In genomic region chr4:106681381-106681921, GRCh38 we compare ENCODE assay signal across 22 cellular contexts.
"Had no signal": no experiment of that assay in that cellular context is flagged by ENCODE, and none has a peak within 500 bp of the region (broad histone marks: within the 10 kb centered on the region; RNA-seq: fewer than 3 reads in every experiment).

No MANE protein-coding gene starts in this region.

- H3K4me1 Mint-ChIP-seq: activated CD4-positive, alpha-beta memory T cell treated with anti-CD3 and anti-CD28 coated beads, Interleukin-2, amount 10 ng/mL, durations not matched to agents 7 days and 5 days; activated CD4-positive, alpha-beta T cell treated with anti-CD3 and anti-CD28 coated beads, Interleukin-2, amount 10 ng/mL, durations not matched to agents 7 days and 5 days; activated naive CD4-positive, alpha-beta T cell treated with anti-CD3 and anti-CD28 coated beads, Interleukin-2, amount 50 U/mL, for 24 hours; activated T-helper 17 cell treated with anti-CD3 and anti-CD28 coated beads, Interleukin-2, amount 50 U/mL, for 72 hours; T-helper 17 cell had no signal

- H3K27me3 Mint-ChIP-seq: activated CD4-positive, alpha-beta memory T cell treated with anti-CD3 and anti-CD28 coated beads, Interleukin-2, amount 10 ng/mL, durations not matched to agents 7 days and 5 days; activated CD4-positive, alpha-beta T cell treated with anti-CD3 and anti-CD28 coated beads, Interleukin-2, amount 10 ng/mL, durations not matched to agents 7 days and 5 days; activated naive CD4-positive, alpha-beta T cell treated with anti-CD3 and anti-CD28 coated beads, Interleukin-2, amount 50 U/mL, for 24 hours; activated T-helper 17 cell treated with anti-CD3 and anti-CD28 coated beads, Interleukin-2, amount 50 U/mL, for 72 hours; T-helper 17 cell had no signal

- H3K36me3 ChIP-seq: breast epithelium, Peyer's patch had no signal

- H3K4me3 Mint-ChIP-seq: activated CD4-positive, alpha-beta memory T cell treated with anti-CD3 and anti-CD28 coated beads, Interleukin-2, amount 10 ng/mL, durations not matched to agents 7 days and 5 days; activated CD4-positive, alpha-beta T cell treated with anti-CD3 and anti-CD28 coated beads, Interleukin-2, amount 10 ng/mL, durations not matched to agents 7 days and 5 days; activated naive CD4-positive, alpha-beta T cell treated with anti-CD3 and anti-CD28 coated beads, Interleukin-2, amount 50 U/mL, for 24 hours; activated T-helper 17 cell treated with anti-CD3 and anti-CD28 coated beads, Interleukin-2, amount 50 U/mL, for 72 hours; T-helper 17 cell had no signal

- DNase-seq: activated CD4-positive, alpha-beta memory T cell treated with anti-CD3 and anti-CD28 coated beads, Interleukin-2, amount 10 ng/mL, durations not matched to agents 7 days and 5 days; activated CD4-positive, alpha-beta T cell treated with anti-CD3 and anti-CD28 coated beads, Interleukin-2, amount 10 ng/mL, durations not matched to agents 7 days and 5 days; activated CD4-positive, CD25-positive, alpha-beta regulatory T cell; activated T-cell treated with anti-CD3 and anti-CD28 coated beads for 4 hours; activated T-cell treated with anti-CD3 and anti-CD28 coated beads, Interleukin-2, amount 50 U/mL, for 48 hours; IMR-90; Kasumi-1; KBM-7; NCI-H1105 treated with DMSO at 0.1 percent for 48 hours; NCI-H1436 treated with DMSO at 0.1 percent for 48 hours; NCI-H187; NCI-H2081; NCI-H446; NCI-H524; SIG-M5; T-helper 17 cell; T1000 had no signal

- H3K27ac ChIP-seq: breast epithelium, Peyer's patch, RWPE1 had no signal

- H3K27ac Mint-ChIP-seq: activated CD4-positive, alpha-beta memory T cell treated with anti-CD3 and anti-CD28 coated beads, Interleukin-2, amount 10 ng/mL, durations not matched to agents 7 days and 5 days; activated CD4-positive, alpha-beta T cell treated with anti-CD3 and anti-CD28 coated beads, Interleukin-2, amount 10 ng/mL, durations not matched to agents 7 days and 5 days; activated naive CD4-positive, alpha-beta T cell treated with anti-CD3 and anti-CD28 coated beads, Interleukin-2, amount 50 U/mL, for 24 hours; activated T-helper 17 cell treated with anti-CD3 and anti-CD28 coated beads, Interleukin-2, amount 50 U/mL, for 72 hours; T-helper 17 cell had no signal

- H3K27me3 ChIP-seq: breast epithelium, Peyer's patch had no signal

- ATAC-seq: activated T-helper 17 cell treated with anti-CD3 and anti-CD28 coated beads, Interleukin-2, amount 50 U/mL, for 72 hours; T-helper 17 cell had no signal

- H3K9me3 ChIP-seq: breast epithelium, Peyer's patch had no signal

- H3K4me1 ChIP-seq: breast epithelium, Peyer's patch had no signal

- H3K4me3 ChIP-seq: breast epithelium, Peyer's patch had no signal
